Comparison of ENCODE assay signal across 8 cellular contexts in genomic region chr1:23019851-23020625, GRCh38. TPM values are rescaled to one million over a fixed set of nuclear protein-coding genes. Genes with fewer than 3 reads are reported as not detected.
DNase-seq lines count a peak whose midpoint lies in the region; ATAC-seq and TF ChIP-seq lines count a peak whose summit lies in the region.

No MANE protein-coding gene starts in this region.

- peak overlapping the region; percentile 99 for H3K9ac ChIP-seq in BLaER1

- intact Hi-C loops in sigmoid colon (cut with DNase I) = loop anchor here (5.0 kb wide), 1 partner anchor 53 kb away; no protein-coding TSS in a partner anchor

- TF ChIP-seq CTCF in astrocyte of the spinal cord (IDR thresholded peaks at IDR 0.05; ENCODE audit: low read depth, low read length) = no peak
- no peak for TF ChIP-seq CTCF in sigmoid colon (IDR thresholded peaks at IDR 0.05)

- ATAC-seq in GM19025 (IDR thresholded peaks at IDR 0.05; ENCODE audit: low read depth, unreplicated experiment) (peak; percentile 7), HG03280 (IDR thresholded peaks at IDR 0.05; ENCODE audit: unreplicated experiment) (peak; percentile 27)

- WGBS in iPS DF 6.9 (ENCODE audit: insufficient coverage, insufficient read length) = no CpG with 5 or more reads among the region's 43 CpGs
- 0 to 1% methylated on average over 43 of the region's 43 CpGs for WGBS in sigmoid colon, 2 donors

- H3K27ac ChIP-seq in BLaER1 (peak overlapping the region; percentile 99), iPS DF 6.9 (ENCODE audit: low read length) (no peak overlapping the region), sigmoid colon (peak overlapping the region; percentile 92 to 97 (median 93))

- H3K4me2 ChIP-seq in BLaER1 = peak overlapping the region; percentile 80

- peaks cover 24% of the 10 kb centered on the region for H3K36me3 ChIP-seq in BLaER1
- H3K36me3 ChIP-seq in iPS DF 6.9 (ENCODE audit: control insufficient read depth, insufficient read depth, low read length) = no peaks in the 10 kb centered on the region
- no peaks in the 10 kb centered on the region for H3K36me3 ChIP-seq in sigmoid colon

- H4K20me1 ChIP-seq in BLaER1 = peaks cover 48% of the 10 kb centered on the region

- no peak for TF ChIP-seq POLR2A in sigmoid colon (IDR thresholded peaks at IDR 0.05)

- peaks cover 13% of the 10 kb centered on the region for H3K4me1 ChIP-seq in BLaER1
- no peaks in the 10 kb centered on the region for H3K4me1 ChIP-seq in iPS DF 6.9 (ENCODE audit: control insufficient read depth, insufficient read depth, low read length)
- H3K4me1 ChIP-seq in sigmoid colon = peaks cover 0 to 17% (median 14%) of the 10 kb centered on the region in 4 donors

- no peaks in the 10 kb centered on the region for H3K27me3 ChIP-seq in BLaER1
- H3K27me3 ChIP-seq in iPS DF 6.9 (ENCODE audit: control insufficient read depth, insufficient read depth, low read length) = no peaks in the 10 kb centered on the region
- no peaks in the 10 kb centered on the region for H3K27me3 ChIP-seq in sigmoid colon

- no peak for TF ChIP-seq EP300 in sigmoid colon (IDR thresholded peaks at IDR 0.05)

- DNase-seq in SK-MEL-5 (ENCODE audit: low read depth, low spot score) (peak; percentile 43), astrocyte of the spinal cord (ENCODE audit: low read depth, low spot score) (peak; percentile 53), iPS DF 6.9 (ENCODE audit: low read depth, low spot score) (no peak), sigmoid colon (peak; percentile 67), NCI-H187 treated with DMSO at 0.1 percent for 48 hours (lab: John Stamatoyannopoulos, UW) (no peak)

- H3K4me3 ChIP-seq in BLaER1 (peak overlapping the region; percentile 96), astrocyte of the spinal cord (ENCODE audit: low read depth, low read length) (peak overlapping the region; percentile 95), iPS DF 6.9 (ENCODE audit: low read length) (peak overlapping the region; percentile 63), sigmoid colon (peak overlapping the region; percentile 79 to 99 (median 87))

- in situ Hi-C loops in SK-MEL-5 (cut with HindIII; ENCODE audit: low pct_unique_long_range_greater_than_20kb, low sequenced_read_pairs) = no loop called here
- in situ Hi-C loops in astrocyte of the spinal cord (cut with HindIII; ENCODE audit: low sequenced_read_pairs) = no loop called here

- H3K9me3 ChIP-seq in BLaER1 (peaks cover 24% of the 10 kb centered on the region), iPS DF 6.9 (ENCODE audit: control insufficient read depth, insufficient read depth, low read length) (no peaks in the 10 kb centered on the region; the same call in 1 of the 2 replicates), sigmoid colon (no peaks in the 10 kb centered on the region)

RNA-seq across cellular contexts. Expression of gene KDM1A, which starts 0.8 kb away (rescaled TPM):
- total RNA-seq in SK-MEL-5 (2014; rRNA removed; shearing (Covaris generic)) = 99.2 and 101 TPM in 2 replicates
- polyA plus RNA-seq in SK-MEL-5 (2015; cell fraction: cytosol; rRNA removed) = 74.0 and 85.0 TPM in 2 replicates
- polyA plus RNA-seq in SK-MEL-5 (2015; cell fraction: nucleus; rRNA removed) = 75.2 and 85.0 TPM in 2 replicates
- 10 to 100 TPM; 46.0 to 58.6 (median 49.5) TPM for total RNA-seq in sigmoid colon
- 10 to 100 TPM; 24.0 to 29.4 (median 24.6) TPM for polyA plus RNA-seq in sigmoid colon

RNA-seq across cellular contexts. Expression of gene TEX46, which starts 4.4 kb away (rescaled TPM):
- total RNA-seq in SK-MEL-5 (2014; rRNA removed; shearing (Covaris generic)) = not detected in 2 replicates
- polyA plus RNA-seq in SK-MEL-5 (2015; cell fraction: cytosol; rRNA removed) = not detected in 2 replicates
- not detected in 2 replicates for polyA plus RNA-seq in SK-MEL-5 (2015; cell fraction: nucleus; rRNA removed)
- not detected for total RNA-seq in sigmoid colon
- not detected for polyA plus RNA-seq in sigmoid colon

RNA-seq across cellular contexts. Expression of gene LACTBL1, which starts 47.4 kb away (rescaled TPM):
- total RNA-seq in SK-MEL-5 (2014; rRNA removed; shearing (Covaris generic)) = not detected in 2 replicates
- polyA plus RNA-seq in SK-MEL-5 (2015; cell fraction: cytosol; rRNA removed) = not detected in 2 replicates
- not detected in 2 replicates for polyA plus RNA-seq in SK-MEL-5 (2015; cell fraction: nucleus; rRNA removed)
- not detected for total RNA-seq in sigmoid colon
- polyA plus RNA-seq in sigmoid colon = not detected

Comparison
In these comparisons a context has a peak if more than half of its experiments do, and no peak if none do; other contexts are left out.
1. DNase-seq: peak in SK-MEL-5 (single experiment), astrocyte of the spinal cord (single experiment) and sigmoid colon (single experiment); none in iPS DF 6.9 (single experiment) and NCI-H187 treated with DMSO at 0.1 percent for 48 hours (single experiment).
2. Peak in every context shown above with its lines, with median percentiles within 50 percentile points of each other: H3K4me3 ChIP-seq.